ENCODE assay signal across 15 cellular contexts in genomic region chr19:28876604-28877123, GRCh38.
DNase-seq lines count a peak whose midpoint lies in the region; ATAC-seq and TF ChIP-seq lines count a peak whose summit lies in the region.
"Had no signal": no experiment of that assay in that cellular context is flagged by ENCODE, and none has a peak within 500 bp of the region (broad histone marks: within the 10 kb centered on the region; RNA-seq: fewer than 3 reads in every experiment).

No MANE protein-coding gene starts in this region.

- no peaks in the 10 kb centered on the region for H3K9me3 ChIP-seq in GM23248 (ENCODE audit: low read depth)
- H3K9me3 ChIP-seq: HAP-1 had no signal

- H3K4me2 ChIP-seq in GM23248 (ENCODE audit: unreplicated experiment) = no peak overlapping the region

- no peaks in the 10 kb centered on the region for H3F3A ChIP-seq in GM23248 (ENCODE audit: insufficient read depth)

- no peak overlapping the region for H3K9ac ChIP-seq in GM23248

- H3K36me3 ChIP-seq in GM23248 (ENCODE audit: low read depth) = no peaks in the 10 kb centered on the region
- H3K36me3 ChIP-seq: HAP-1 had no signal

- peaks cover 3% of the 10 kb centered on the region; the same call in 1 of the 2 replicates for H3K27me3 ChIP-seq in GM23248 (replicated peaks; ENCODE audit: insufficient read depth)

- ATAC-seq in sciatic nerve = peak; percentile 70
- ATAC-seq in GM21619 (IDR thresholded peaks at IDR 0.05; ENCODE audit: unreplicated experiment) = no peak
- ATAC-seq: CD8-positive, alpha-beta T cell had no signal

- in situ Hi-C loops in GM23248 (cut with MboI) = loop anchor here (10.0 kb wide), 1 partner anchor 132 kb away; no protein-coding TSS in a partner anchor

- H3K9me2 ChIP-seq in GM23248 (ENCODE audit: insufficient read depth) = no peaks in the 10 kb centered on the region

- H4K20me1 ChIP-seq in GM23248 (ENCODE audit: insufficient read depth) = no peaks in the 10 kb centered on the region

- TF ChIP-seq CTCF in AG09309 (IDR thresholded peaks at IDR 0.05; ENCODE audit: control insufficient read depth, insufficient read depth, low read depth, low read length, missing control alignments) = no peak

- no peaks in the 10 kb centered on the region for H3K79me2 ChIP-seq in GM23248 (ENCODE audit: insufficient read depth)

- no peak overlapping the region for H3K27ac ChIP-seq in GM23248

- DNase-seq in AG09309 (ENCODE audit: low read depth) = peak; percentile 43
- DNase-seq in GM23248 = peak; percentile 36
- DNase-seq in fibroblast of gingiva (ENCODE audit: low read depth) = peak; percentile 10
- DNase-seq in sciatic nerve (ENCODE audit: low spot score) = no peak
- DNase-seq in DMS 273 (lab: John Stamatoyannopoulos, UW; ENCODE audit: unreplicated experiment) = no peak
- DNase-seq in AG08395 (ENCODE audit: low spot score) = no peak
- DNase-seq: 8988T; CD8-positive, alpha-beta T cell; COR-L47; DND-41; GDM1; GOT3; HFFc6 had no signal

- H3K4me1 ChIP-seq in GM23248 (ENCODE audit: insufficient read depth) = no peaks in the 10 kb centered on the region
- H3K4me1 ChIP-seq: HAP-1 had no signal

- intact Hi-C loops in sciatic nerve (cut with DNase I) = no loop called here

- H3K4me3 ChIP-seq in AG09309 (ENCODE audit: control insufficient read depth, low read depth, low read length) (no peak overlapping the region), GM23248 (no peak overlapping the region)
- H3K4me3 ChIP-seq: HAP-1 had no signal

- 30 to 32% methylated on average over 7 of the region's 7 CpGs for WGBS in GM23248 (ENCODE audit: low coverage in 1 of 2, low lambda C conversion rate in 2 of 2, missing lambda C conversion rate in 2 of 2), 2 experiments

- H2AFZ ChIP-seq in GM23248 = no peak overlapping the region

Comparison
In these comparisons a context has a peak if more than half of its experiments do, and no peak if none do; other contexts are left out.
1. DNase-seq: peak in AG09309 (single experiment), GM23248 (single experiment) and fibroblast of gingiva (single experiment); none in sciatic nerve (single experiment), DMS 273 (single experiment) and AG08395 (single experiment).